Comparison of ENCODE assay signal across 1 cellular context in the genomic region with DNA sequence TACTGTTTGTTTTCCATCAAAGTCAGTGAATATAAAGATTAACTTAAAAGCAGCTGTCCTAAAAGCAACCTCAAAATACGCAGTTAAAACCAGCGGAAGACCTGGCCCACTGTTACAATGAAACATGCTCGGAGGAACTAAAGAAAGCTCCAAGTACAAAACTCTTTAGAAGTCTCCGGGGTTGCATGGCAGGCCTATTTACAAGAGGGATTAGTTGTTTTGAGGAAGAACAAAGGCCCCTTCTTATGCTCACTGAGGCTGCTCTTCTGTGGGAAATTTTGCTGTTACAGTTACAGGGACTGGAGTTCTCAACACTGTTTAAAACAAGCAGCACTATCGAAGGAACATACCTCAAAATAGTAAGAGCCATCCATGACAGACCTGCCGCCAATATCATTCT.
TF ChIP-seq lines count a peak whose summit lies in the region.

No MANE protein-coding gene starts in this region.

TF ChIP-seq in GM23338, 12 proteins besides CTCF, POLR2A, EP300 and RAD21:
- TF ChIP-seq ZNF114 (CRISPR knock-in tag; IDR thresholded peaks at IDR 0.05) (no peak), POLR2AphosphoS5 (IDR thresholded peaks at IDR 0.05; ENCODE audit: low read depth) (no peak), ZNF331 (CRISPR knock-in tag; IDR thresholded peaks at IDR 0.05; ENCODE audit: low read depth) (no peak), EZH2phosphoT487 (IDR thresholded peaks at IDR 0.05; ENCODE audit: unreplicated experiment) (no peak), EZH2 (IDR thresholded peaks at IDR 0.05; ENCODE audit: low read depth, unreplicated experiment) (no peak), NANOG (IDR thresholded peaks at IDR 0.05; ENCODE audit: borderline replicate concordance) (no peak), STAT1 (IDR thresholded peaks at IDR 0.05; ENCODE audit: unreplicated experiment) (no peak), JUNB (IDR thresholded peaks at IDR 0.05; ENCODE audit: unreplicated experiment) (no peak)
- TF ChIP-seq, protein P1, sequence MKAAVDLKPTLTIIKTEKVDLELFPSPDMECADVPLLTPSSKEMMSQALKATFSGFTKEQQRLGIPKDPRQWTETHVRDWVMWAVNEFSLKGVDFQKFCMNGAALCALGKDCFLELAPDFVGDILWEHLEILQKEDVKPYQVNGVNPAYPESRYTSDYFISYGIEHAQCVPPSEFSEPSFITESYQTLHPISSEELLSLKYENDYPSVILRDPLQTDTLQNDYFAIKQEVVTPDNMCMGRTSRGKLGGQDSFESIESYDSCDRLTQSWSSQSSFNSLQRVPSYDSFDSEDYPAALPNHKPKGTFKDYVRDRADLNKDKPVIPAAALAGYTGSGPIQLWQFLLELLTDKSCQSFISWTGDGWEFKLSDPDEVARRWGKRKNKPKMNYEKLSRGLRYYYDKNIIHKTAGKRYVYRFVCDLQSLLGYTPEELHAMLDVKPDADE (IDR thresholded peaks at IDR 0.05): no peak
- TF ChIP-seq, protein P2, sequence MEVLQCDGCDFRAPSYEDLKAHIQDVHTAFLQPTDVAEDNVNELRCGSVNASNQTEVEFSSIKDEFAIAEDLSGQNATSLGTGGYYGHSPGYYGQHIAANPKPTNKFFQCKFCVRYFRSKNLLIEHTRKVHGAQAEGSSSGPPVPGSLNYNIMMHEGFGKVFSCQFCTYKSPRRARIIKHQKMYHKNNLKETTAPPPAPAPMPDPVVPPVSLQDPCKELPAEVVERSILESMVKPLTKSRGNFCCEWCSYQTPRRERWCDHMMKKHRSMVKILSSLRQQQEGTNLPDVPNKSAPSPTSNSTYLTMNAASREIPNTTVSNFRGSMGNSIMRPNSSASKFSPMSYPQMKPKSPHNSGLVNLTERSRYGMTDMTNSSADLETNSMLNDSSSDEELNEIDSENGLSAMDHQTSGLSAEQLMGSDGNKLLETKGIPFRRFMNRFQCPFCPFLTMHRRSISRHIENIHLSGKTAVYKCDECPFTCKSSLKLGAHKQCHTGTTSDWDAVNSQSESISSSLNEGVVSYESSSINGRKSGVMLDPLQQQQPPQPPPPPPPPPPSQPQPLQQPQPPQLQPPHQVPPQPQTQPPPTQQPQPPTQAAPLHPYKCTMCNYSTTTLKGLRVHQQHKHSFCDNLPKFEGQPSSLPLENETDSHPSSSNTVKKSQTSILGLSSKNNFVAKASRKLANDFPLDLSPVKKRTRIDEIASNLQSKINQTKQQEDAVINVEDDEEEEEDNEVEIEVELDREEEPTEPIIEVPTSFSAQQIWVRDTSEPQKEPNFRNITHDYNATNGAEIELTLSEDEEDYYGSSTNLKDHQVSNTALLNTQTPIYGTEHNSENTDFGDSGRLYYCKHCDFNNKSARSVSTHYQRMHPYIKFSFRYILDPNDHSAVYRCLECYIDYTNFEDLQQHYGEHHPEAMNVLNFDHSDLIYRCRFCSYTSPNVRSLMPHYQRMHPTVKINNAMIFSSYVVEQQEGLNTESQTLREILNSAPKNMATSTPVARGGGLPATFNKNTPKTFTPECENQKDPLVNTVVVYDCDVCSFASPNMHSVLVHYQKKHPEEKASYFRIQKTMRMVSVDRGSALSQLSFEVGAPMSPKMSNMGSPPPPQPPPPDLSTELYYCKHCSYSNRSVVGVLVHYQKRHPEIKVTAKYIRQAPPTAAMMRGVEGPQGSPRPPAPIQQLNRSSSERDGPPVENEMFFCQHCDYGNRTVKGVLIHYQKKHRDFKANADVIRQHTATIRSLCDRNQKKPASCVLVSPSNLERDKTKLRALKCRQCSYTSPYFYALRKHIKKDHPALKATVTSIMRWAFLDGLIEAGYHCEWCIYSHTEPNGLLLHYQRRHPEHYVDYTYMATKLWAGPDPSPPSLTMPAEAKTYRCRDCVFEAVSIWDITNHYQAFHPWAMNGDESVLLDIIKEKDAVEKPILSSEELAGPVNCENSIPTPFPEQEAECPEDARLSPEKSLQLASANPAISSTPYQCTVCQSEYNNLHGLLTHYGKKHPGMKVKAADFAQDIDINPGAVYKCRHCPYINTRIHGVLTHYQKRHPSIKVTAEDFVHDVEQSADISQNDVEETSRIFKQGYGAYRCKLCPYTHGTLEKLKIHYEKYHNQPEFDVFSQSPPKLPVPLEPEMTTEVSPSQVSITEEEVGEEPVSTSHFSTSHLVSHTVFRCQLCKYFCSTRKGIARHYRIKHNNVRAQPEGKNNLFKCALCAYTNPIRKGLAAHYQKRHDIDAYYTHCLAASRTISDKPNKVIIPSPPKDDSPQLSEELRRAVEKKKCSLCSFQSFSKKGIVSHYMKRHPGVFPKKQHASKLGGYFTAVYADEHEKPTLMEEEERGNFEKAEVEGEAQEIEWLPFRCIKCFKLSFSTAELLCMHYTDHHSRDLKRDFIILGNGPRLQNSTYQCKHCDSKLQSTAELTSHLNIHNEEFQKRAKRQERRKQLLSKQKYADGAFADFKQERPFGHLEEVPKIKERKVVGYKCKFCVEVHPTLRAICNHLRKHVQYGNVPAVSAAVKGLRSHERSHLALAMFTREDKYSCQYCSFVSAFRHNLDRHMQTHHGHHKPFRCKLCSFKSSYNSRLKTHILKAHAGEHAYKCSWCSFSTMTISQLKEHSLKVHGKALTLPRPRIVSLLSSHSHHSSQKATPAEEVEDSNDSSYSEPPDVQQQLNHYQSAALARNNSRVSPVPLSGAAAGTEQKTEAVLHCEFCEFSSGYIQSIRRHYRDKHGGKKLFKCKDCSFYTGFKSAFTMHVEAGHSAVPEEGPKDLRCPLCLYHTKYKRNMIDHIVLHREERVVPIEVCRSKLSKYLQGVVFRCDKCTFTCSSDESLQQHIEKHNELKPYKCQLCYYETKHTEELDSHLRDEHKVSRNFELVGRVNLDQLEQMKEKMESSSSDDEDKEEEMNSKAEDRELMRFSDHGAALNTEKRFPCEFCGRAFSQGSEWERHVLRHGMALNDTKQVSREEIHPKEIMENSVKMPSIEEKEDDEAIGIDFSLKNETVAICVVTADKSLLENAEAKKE (CRISPR knock-in tag; IDR thresholded peaks at IDR 0.05): no peak
TF ChIP-seq in GM23338: peak in this region for 0.
